1 cellular context compared by ENCODE assay signal in the genomic region with DNA sequence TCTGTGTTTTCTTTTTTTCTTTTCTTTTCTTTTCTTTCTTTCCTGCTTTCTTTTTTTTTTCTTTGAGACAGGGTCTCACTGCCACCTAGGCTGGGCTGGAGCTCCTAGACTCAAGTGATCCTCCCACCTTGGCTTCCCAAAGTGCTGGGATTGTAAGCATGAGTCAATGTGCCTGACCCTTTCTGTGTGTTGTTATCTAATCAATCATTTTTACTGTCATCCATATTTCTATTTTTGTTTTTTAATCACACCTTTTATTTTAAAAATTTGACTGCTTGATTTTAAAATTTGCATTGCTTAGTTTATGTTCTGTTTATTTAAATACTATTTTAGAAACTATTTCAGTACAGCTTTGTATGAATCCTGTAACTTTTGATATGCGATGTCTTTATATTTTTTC.
TF ChIP-seq lines count a peak whose summit lies in the region.

No MANE protein-coding gene starts in this region.

TF ChIP-seq in WTC11, 78 proteins besides CTCF, POLR2A, EP300 and RAD21 (continued from another document):
- TF ChIP-seq, protein P1, sequence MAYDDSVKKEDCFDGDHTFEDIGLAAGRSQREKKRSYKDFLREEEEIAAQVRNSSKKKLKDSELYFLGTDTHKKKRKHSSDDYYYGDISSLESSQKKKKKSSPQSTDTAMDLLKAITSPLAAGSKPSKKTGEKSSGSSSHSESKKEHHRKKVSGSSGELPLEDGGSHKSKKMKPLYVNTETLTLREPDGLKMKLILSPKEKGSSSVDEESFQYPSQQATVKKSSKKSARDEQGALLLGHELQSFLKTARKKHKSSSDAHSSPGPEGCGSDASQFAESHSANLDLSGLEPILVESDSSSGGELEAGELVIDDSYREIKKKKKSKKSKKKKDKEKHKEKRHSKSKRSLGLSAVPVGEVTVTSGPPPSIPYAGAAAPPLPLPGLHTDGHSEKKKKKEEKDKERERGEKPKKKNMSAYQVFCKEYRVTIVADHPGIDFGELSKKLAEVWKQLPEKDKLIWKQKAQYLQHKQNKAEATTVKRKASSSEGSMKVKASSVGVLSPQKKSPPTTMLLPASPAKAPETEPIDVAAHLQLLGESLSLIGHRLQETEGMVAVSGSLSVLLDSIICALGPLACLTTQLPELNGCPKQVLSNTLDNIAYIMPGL (CRISPR knock-in tag; IDR thresholded peaks at IDR 0.05): no peak
- TF ChIP-seq CREM (CRISPR knock-in tag; IDR thresholded peaks at IDR 0.05) (no peak), IRF2 (CRISPR knock-in tag; IDR thresholded peaks at IDR 0.05; ENCODE audit: borderline replicate concordance, low read depth) (no peak), OVOL2 (CRISPR knock-in tag; IDR thresholded peaks at IDR 0.05; ENCODE audit: borderline replicate concordance) (no peak), ELF4 (CRISPR knock-in tag; IDR thresholded peaks at IDR 0.05; ENCODE audit: low read depth) (no peak), ZNF317 (CRISPR knock-in tag; IDR thresholded peaks at IDR 0.05; ENCODE audit: borderline replicate concordance, low read depth) (no peak), CBFB (CRISPR knock-in tag; IDR thresholded peaks at IDR 0.05; ENCODE audit: low read depth) (no peak), ZNF219 (CRISPR knock-in tag; IDR thresholded peaks at IDR 0.05; ENCODE audit: borderline replicate concordance) (no peak), FOXJ3 (CRISPR knock-in tag; IDR thresholded peaks at IDR 0.05; ENCODE audit: borderline replicate concordance) (no peak), SMAD4 (CRISPR knock-in tag; IDR thresholded peaks at IDR 0.05) (no peak), SMAD3 (CRISPR knock-in tag; IDR thresholded peaks at IDR 0.05; ENCODE audit: borderline replicate concordance) (no peak), GRHL2 (CRISPR knock-in tag; IDR thresholded peaks at IDR 0.05; ENCODE audit: insufficient replicate concordance, severe bottlenecking) (no peak)
- TF ChIP-seq, protein P2, sequence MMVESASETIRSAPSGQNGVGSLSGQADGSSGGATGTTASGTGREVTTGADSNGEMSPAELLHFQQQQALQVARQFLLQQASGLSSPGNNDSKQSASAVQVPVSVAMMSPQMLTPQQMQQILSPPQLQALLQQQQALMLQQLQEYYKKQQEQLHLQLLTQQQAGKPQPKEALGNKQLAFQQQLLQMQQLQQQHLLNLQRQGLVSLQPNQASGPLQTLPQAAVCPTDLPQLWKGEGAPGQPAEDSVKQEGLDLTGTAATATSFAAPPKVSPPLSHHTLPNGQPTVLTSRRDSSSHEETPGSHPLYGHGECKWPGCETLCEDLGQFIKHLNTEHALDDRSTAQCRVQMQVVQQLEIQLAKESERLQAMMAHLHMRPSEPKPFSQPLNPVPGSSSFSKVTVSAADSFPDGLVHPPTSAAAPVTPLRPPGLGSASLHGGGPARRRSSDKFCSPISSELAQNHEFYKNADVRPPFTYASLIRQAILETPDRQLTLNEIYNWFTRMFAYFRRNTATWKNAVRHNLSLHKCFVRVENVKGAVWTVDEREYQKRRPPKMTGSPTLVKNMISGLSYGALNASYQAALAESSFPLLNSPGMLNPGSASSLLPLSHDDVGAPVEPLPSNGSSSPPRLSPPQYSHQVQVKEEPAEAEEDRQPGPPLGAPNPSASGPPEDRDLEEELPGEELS (CRISPR knock-in tag; IDR thresholded peaks at IDR 0.05): no peak
- TF ChIP-seq, protein P3, sequence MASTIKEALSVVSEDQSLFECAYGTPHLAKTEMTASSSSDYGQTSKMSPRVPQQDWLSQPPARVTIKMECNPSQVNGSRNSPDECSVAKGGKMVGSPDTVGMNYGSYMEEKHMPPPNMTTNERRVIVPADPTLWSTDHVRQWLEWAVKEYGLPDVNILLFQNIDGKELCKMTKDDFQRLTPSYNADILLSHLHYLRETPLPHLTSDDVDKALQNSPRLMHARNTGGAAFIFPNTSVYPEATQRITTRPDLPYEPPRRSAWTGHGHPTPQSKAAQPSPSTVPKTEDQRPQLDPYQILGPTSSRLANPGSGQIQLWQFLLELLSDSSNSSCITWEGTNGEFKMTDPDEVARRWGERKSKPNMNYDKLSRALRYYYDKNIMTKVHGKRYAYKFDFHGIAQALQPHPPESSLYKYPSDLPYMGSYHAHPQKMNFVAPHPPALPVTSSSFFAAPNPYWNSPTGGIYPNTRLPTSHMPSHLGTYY (CRISPR knock-in tag; IDR thresholded peaks at IDR 0.05): no peak
- TF ChIP-seq, protein P4, sequence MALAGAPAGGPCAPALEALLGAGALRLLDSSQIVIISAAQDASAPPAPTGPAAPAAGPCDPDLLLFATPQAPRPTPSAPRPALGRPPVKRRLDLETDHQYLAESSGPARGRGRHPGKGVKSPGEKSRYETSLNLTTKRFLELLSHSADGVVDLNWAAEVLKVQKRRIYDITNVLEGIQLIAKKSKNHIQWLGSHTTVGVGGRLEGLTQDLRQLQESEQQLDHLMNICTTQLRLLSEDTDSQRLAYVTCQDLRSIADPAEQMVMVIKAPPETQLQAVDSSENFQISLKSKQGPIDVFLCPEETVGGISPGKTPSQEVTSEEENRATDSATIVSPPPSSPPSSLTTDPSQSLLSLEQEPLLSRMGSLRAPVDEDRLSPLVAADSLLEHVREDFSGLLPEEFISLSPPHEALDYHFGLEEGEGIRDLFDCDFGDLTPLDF (CRISPR knock-in tag; IDR thresholded peaks at IDR 0.05): no peak
- TF ChIP-seq, protein P5, sequence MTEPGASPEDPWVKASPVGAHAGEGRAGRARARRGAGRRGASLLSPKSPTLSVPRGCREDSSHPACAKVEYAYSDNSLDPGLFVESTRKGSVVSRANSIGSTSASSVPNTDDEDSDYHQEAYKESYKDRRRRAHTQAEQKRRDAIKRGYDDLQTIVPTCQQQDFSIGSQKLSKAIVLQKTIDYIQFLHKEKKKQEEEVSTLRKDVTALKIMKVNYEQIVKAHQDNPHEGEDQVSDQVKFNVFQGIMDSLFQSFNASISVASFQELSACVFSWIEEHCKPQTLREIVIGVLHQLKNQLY (CRISPR knock-in tag; IDR thresholded peaks at IDR 0.05): no peak
TF ChIP-seq in WTC11: peak in this region for 0.
